Comparison of ENCODE assay signal across 1 cellular context in genomic region chr17:74450231-74450630, GRCh38.
TF ChIP-seq lines count a peak whose summit lies in the region.

No MANE protein-coding gene starts in this region.

TF ChIP-seq in HepG2, 621 proteins besides CTCF, POLR2A, EP300 and RAD21:
- TF ChIP-seq DMAP1 (CRISPR knock-in tag; IDR thresholded peaks at IDR 0.05) = no peak
- peak; percentile 44; the same call in 1 of the 2 replicates for TF ChIP-seq POLR2G (IDR thresholded peaks at IDR 0.05; ENCODE audit: low read depth, low read length)
TF ChIP-seq in HepG2: peak in this region for 1.
